14 cellular contexts compared by ENCODE assay signal in the genomic region with DNA sequence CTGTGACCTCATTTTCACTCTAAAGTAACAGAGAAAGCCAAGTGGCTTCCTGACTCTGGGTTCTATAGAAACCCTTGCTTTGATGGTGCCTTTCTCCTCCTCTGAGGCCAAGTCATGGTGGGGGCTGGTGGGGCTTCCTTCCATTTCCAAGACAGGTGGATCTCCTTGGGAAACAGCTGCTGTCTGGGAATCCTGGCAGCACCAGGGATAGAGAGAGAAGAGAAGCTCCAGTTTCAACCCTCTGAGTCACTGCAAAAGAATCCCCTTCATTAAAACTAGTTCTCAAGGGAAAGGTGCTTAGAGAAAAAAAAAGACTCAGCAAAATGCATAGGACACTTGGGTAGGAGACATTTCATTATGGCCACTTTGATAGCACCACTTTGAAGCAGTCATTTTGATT.
DNase-seq lines count a peak whose midpoint lies in the region; ATAC-seq, FAIRE-seq and TF ChIP-seq lines count a peak whose summit lies in the region.
"Had no signal": no experiment of that assay in that cellular context is flagged by ENCODE, and none has a peak within 500 bp of the region (broad histone marks: within the 10 kb centered on the region; RNA-seq: fewer than 3 reads in every experiment).

No MANE protein-coding gene starts in this region.

- DNase-seq in GM23338 (ENCODE audit: low spot score) (peak; percentile 44), NCI-H69 (lab: John Stamatoyannopoulos, UW) (peak; percentile 9), fibroblast of mammary gland (ENCODE audit: low read depth) (peak; percentile 18), osteoblast (ENCODE audit: insufficient read length, low spot score, missing footprints) (peak; percentile 46), NCI-H2081 (lab: John Stamatoyannopoulos, UW) (no peak), NCI-H748 (lab: John Stamatoyannopoulos, UW; ENCODE audit: unreplicated experiment) (no peak), HepG2 (ENCODE audit: low spot score) (no peak)
- DNase-seq: CD4-positive, alpha-beta memory T cell; effector memory CD8-positive, alpha-beta T cell; left ventricle myocardium superior; NCI-H2227 treated with DMSO at 0.1 percent for 48 hours; occipital lobe had no signal

- H3K36me3 ChIP-seq in GM23338 (ENCODE audit: insufficient read depth) (no peaks in the 10 kb centered on the region), osteoblast (ENCODE audit: insufficient read depth, low read length) (no peaks in the 10 kb centered on the region), HepG2 (replicated peaks in 1 of 2; ENCODE audit: control insufficient read depth in 1 of 2, insufficient read depth in 2 of 2, low read length in 2 of 2) (no peaks in the 10 kb centered on the region)
- H3K36me3 ChIP-seq: cardiac muscle cell had no signal

- TF ChIP-seq EP300 in HepG2 (IDR thresholded peaks at IDR 0.05; ENCODE audit: low read depth in 2 of 2, low read length in 2 of 2) (no peak), HepG2 (CRISPR knock-in tag; IDR thresholded peaks at IDR 0.05; ENCODE audit: borderline replicate concordance) (no peak)

- FAIRE-seq in HepG2 (lab: Jason Lieb, UNC), result no peak

- no peaks in the 10 kb centered on the region for H3K36me3 Mint-ChIP-seq in GM23338 (ENCODE audit: low read depth)
- H3K36me3 Mint-ChIP-seq: CD4-positive, alpha-beta memory T cell had no signal

- in situ Hi-C loops in HepG2 (cut with HindIII; ENCODE audit: extremely low pct_ligation_motif_present, low pct_unique_long_range_greater_than_20kb), result no loop called here

- ATAC-seq in GM23338 (no peak; the same call in 2 of the 3 replicates), GM19035 (IDR thresholded peaks at IDR 0.05; ENCODE audit: unreplicated experiment) (no peak), HepG2 (no peak)
- ATAC-seq: effector memory CD8-positive, alpha-beta T cell; left ventricle myocardium superior had no signal

- H3K4me1 Mint-ChIP-seq in GM23338, result peaks cover 23% of the 10 kb centered on the region
- H3K4me1 Mint-ChIP-seq: CD4-positive, alpha-beta memory T cell had no signal

- no TSS peak for BruUV-seq in HepG2 (replicated peaks; lab: Mats Ljungman, UMichigan)

- TF ChIP-seq POLR2A in HepG2 (IDR thresholded peaks at IDR 0.05; ENCODE audit: insufficient read depth in 1 of 2, low read depth in 2 of 2, low read length in 2 of 2), result no peak

- H2AFZ ChIP-seq in GM23338 (peak overlapping the region; percentile 57; the same call in 1 of the 2 replicates), osteoblast (ENCODE audit: low read length) (no peak overlapping the region), HepG2 (ENCODE audit: low read length) (no peak overlapping the region)

- CTCF ChIA-PET in HepG2 (lab: Yijun Ruan, JAX; ENCODE audit: low intra/inter-chr PET ratio, low total read pairs), result no interaction called here

- H3K4me2 ChIP-seq in GM23338 (no peak overlapping the region), osteoblast (ENCODE audit: insufficient read depth, low read length) (no peak overlapping the region), HepG2 (ENCODE audit: low read depth, low read length) (no peak overlapping the region)

- 0 out of 2 replicates have a peak, but pooled peaks cover 9% of the 10 kb centered on the region for H3K4me1 ChIP-seq in GM23338 (ENCODE audit: insufficient read depth)
- no peaks in the 10 kb centered on the region for H3K4me1 ChIP-seq in osteoblast (ENCODE audit: insufficient read depth, low read length)
- H3K4me1 ChIP-seq in HepG2 (ENCODE audit: insufficient read depth, low read length), result no peaks in the 10 kb centered on the region

- H3K4me3 ChIP-seq in GM23338 (no peak overlapping the region), fibroblast of mammary gland (ENCODE audit: control insufficient read depth, low read depth, low read length) (no peak overlapping the region), osteoblast (ENCODE audit: insufficient read depth, low read length) (no peak overlapping the region), HepG2 (replicated peaks in 1 of 3; ENCODE audit: insufficient read depth in 1 of 3, low read depth in 2 of 3, low read length in 3 of 3) (no peak overlapping the region)
- H3K4me3 ChIP-seq: cardiac muscle cell had no signal

- H4K20me1 ChIP-seq in GM23338 (replicated peaks; ENCODE audit: insufficient read depth) (no peaks in the 10 kb centered on the region), osteoblast (ENCODE audit: insufficient read depth, low read length) (no peaks in the 10 kb centered on the region), HepG2 (ENCODE audit: insufficient read depth, low read length) (no peaks in the 10 kb centered on the region)

- H3K27me3 Mint-ChIP-seq in GM23338 (ENCODE audit: insufficient read depth, low read depth, poor library complexity), result no peaks in the 10 kb centered on the region

- POLR2A ChIA-PET in HepG2 (lab: Yijun Ruan, JAX), result no interaction called here

- H3K27ac Mint-ChIP-seq in GM23338, result no peak overlapping the region; the same call in 1 of the 2 replicates
- H3K27ac Mint-ChIP-seq: CD4-positive, alpha-beta memory T cell; effector memory CD8-positive, alpha-beta T cell had no signal

- no peak for TF ChIP-seq RAD21 in HepG2 (CRISPR knock-in tag; IDR thresholded peaks at IDR 0.05)

- H3K27ac ChIP-seq in GM23338 (ENCODE audit: low read depth) (peak overlapping the region; percentile 56; the same call in 1 of the 2 replicates), osteoblast (ENCODE audit: low read depth, low read length) (no peak overlapping the region), HepG2 (ENCODE audit: extremely low read length, insufficient read depth, low read length) (no peak overlapping the region)
- H3K27ac ChIP-seq: cardiac muscle cell had no signal

- H3K9me3 Mint-ChIP-seq in GM23338, result no peaks in the 10 kb centered on the region
- H3K9me3 Mint-ChIP-seq: effector memory CD8-positive, alpha-beta T cell had no signal

- H3K27me3 ChIP-seq in GM23338 (ENCODE audit: insufficient read depth) (no peaks in the 10 kb centered on the region), osteoblast (ENCODE audit: insufficient read depth, low read length) (no peaks in the 10 kb centered on the region), HepG2 (ENCODE audit: control insufficient read depth in 1 of 2, insufficient read depth in 2 of 2, low read length in 2 of 2) (no peaks in the 10 kb centered on the region)
- H3K27me3 ChIP-seq: cardiac muscle cell had no signal

- TF ChIP-seq CTCF in GM23338 (conservative IDR thresholded peaks at IDR 0.05; ENCODE audit: low read depth in 2 of 2), result no peak
- no peak for TF ChIP-seq CTCF in fibroblast of mammary gland (conservative IDR thresholded peaks at IDR 0.05; ENCODE audit: control insufficient read depth, insufficient read depth, low read depth, low read length)
- no peak for TF ChIP-seq CTCF in osteoblast (IDR thresholded peaks at IDR 0.05; ENCODE audit: extremely low read depth, low read depth, low read length)
- TF ChIP-seq CTCF in HepG2 (CRISPR knock-in tag; IDR thresholded peaks at IDR 0.05), result no peak

- no peak overlapping the region for H3K4me3 Mint-ChIP-seq in GM23338
- H3K4me3 Mint-ChIP-seq: CD4-positive, alpha-beta memory T cell; effector memory CD8-positive, alpha-beta T cell had no signal

- H3K79me2 ChIP-seq in GM23338 (replicated peaks; ENCODE audit: insufficient read depth) (no peaks in the 10 kb centered on the region), osteoblast (ENCODE audit: insufficient read depth, low read length) (no peaks in the 10 kb centered on the region), HepG2 (ENCODE audit: insufficient read depth, low read length) (no peaks in the 10 kb centered on the region)

- no peak overlapping the region for H3K9ac ChIP-seq in HepG2 (ENCODE audit: insufficient read depth, low read depth, low read length)

- H3K9me3 ChIP-seq in osteoblast (ENCODE audit: low read depth, low read length), result no peaks in the 10 kb centered on the region
- no peaks in the 10 kb centered on the region for H3K9me3 ChIP-seq in HepG2 (ENCODE audit: low read length)

- H3K9me2 ChIP-seq in GM23338 (ENCODE audit: insufficient read depth), result no peaks in the 10 kb centered on the region; the same call in 1 of the 2 replicates

- no peaks in the 10 kb centered on the region for H3F3A ChIP-seq in GM23338 (replicated peaks; ENCODE audit: low read depth)

- intact Hi-C loops in HepG2 (cut with micrococcal nuclease; ENCODE audit: unreplicated experiment), result no loop called here

TF ChIP-seq in GM23338, 12 proteins besides CTCF, POLR2A, EP300 and RAD21:
- TF ChIP-seq EZH2phosphoT487 (IDR thresholded peaks at IDR 0.05; ENCODE audit: unreplicated experiment) (no peak), NANOG (IDR thresholded peaks at IDR 0.05; ENCODE audit: borderline replicate concordance) (no peak), ZNF331 (CRISPR knock-in tag; IDR thresholded peaks at IDR 0.05; ENCODE audit: low read depth) (no peak), POLR2AphosphoS5 (IDR thresholded peaks at IDR 0.05; ENCODE audit: low read depth) (no peak), CREB1 (CRISPR knock-in tag; IDR thresholded peaks at IDR 0.05; ENCODE audit: low read depth) (no peak)
- TF ChIP-seq, protein P1, sequence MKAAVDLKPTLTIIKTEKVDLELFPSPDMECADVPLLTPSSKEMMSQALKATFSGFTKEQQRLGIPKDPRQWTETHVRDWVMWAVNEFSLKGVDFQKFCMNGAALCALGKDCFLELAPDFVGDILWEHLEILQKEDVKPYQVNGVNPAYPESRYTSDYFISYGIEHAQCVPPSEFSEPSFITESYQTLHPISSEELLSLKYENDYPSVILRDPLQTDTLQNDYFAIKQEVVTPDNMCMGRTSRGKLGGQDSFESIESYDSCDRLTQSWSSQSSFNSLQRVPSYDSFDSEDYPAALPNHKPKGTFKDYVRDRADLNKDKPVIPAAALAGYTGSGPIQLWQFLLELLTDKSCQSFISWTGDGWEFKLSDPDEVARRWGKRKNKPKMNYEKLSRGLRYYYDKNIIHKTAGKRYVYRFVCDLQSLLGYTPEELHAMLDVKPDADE (IDR thresholded peaks at IDR 0.05), result no peak
TF ChIP-seq in GM23338: peak in this region for 0.

TF ChIP-seq in HepG2, 621 proteins besides CTCF, POLR2A, EP300 and RAD21 (continues in another document):
- TF ChIP-seq ZNF549 (CRISPR knock-in tag; IDR thresholded peaks at IDR 0.05) (no peak), ZNF879 (CRISPR knock-in tag; IDR thresholded peaks at IDR 0.05) (no peak), ZNF292 (CRISPR knock-in tag; IDR thresholded peaks at IDR 0.05; ENCODE audit: borderline replicate concordance, low read depth) (no peak), GATA4 (IDR thresholded peaks at IDR 0.05; ENCODE audit: borderline replicate concordance, low read depth) (no peak), JUND (CRISPR knock-in tag; IDR thresholded peaks at IDR 0.05) (no peak)

Comparison
In these comparisons a context has a peak if more than half of its experiments do, and no peak if none do; other contexts are left out.
1. DNase-seq: peak in GM23338 (single experiment), NCI-H69 (single experiment), fibroblast of mammary gland (single experiment) and osteoblast (single experiment); none in NCI-H2081 (0 of 2), NCI-H748 (single experiment) and HepG2 (single experiment).